In genomic region chr11:124864892-124865180, GRCh38 we compare ENCODE assay signal across 1 cellular context.
TF ChIP-seq lines count a peak whose summit lies in the region.

No MANE protein-coding gene starts in this region.

TF ChIP-seq in H1, 55 proteins besides CTCF, POLR2A, EP300 and RAD21:
- TF ChIP-seq SIN3A (conservative IDR thresholded peaks at IDR 0.05 in 1 of 2, IDR thresholded peaks at IDR 0.05 in 1 of 2; ENCODE audit: low read depth in 1 of 2, low read length in 2 of 2) (no peak), EZH2 (IDR thresholded peaks at IDR 0.05; ENCODE audit: low read depth, low read length, severe bottlenecking) (peak; percentile 95), KDM1A (IDR thresholded peaks at IDR 0.05; ENCODE audit: borderline replicate concordance, low read length) (no peak)
